Comparison of ENCODE assay signal across 10 cellular contexts in the genomic region with DNA sequence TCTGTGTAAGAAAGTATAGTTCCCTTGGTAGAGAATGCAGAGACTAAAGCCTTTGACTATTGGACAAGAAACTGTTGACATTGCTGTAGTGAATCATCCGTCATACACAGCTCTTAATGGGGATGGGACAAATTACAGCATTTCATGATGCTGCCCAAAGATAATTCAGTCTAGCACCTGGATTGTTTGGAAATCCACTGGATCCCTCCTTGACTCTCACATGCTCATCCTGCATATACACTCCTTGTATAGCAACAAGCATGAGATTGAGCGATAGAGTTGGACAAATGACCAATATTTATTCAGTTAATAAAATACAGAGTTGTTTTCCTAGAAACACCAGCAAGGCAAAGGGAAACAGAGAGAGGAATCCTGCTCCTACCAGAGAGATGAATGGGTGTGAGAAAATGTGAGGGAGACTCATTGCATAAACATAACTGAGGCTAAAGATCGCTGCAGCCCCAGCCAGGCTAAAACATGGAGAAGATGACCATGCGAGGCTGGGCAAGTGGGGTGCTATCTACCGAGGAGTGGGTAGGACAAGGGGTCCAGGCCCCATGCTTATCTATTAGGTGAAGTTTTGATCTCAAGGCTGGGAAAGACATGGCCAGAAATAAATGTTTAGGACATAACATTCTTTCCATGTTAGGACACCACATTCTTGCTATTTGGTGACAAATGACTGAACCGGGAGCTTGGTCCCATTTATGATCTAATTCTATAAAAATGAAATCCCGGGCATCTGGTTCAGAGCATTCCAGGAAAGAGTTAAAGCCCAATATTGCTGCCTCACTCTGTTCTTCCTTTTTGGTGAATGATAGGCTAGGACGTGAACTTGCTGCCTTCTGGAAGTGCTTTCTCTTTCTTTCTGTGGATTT.
DNase-seq lines count a peak whose midpoint lies in the region; ATAC-seq and TF ChIP-seq lines count a peak whose summit lies in the region.
"Had no signal": no experiment of that assay in that cellular context is flagged by ENCODE, and none has a peak within 500 bp of the region (broad histone marks: within the 10 kb centered on the region; RNA-seq: fewer than 3 reads in every experiment).

No MANE protein-coding gene starts in this region.

- H3T11ph ChIP-seq in H9 (ENCODE audit: low read length): no peak overlapping the region

- H3K27me3 Mint-ChIP-seq in H9 (ENCODE audit: low read depth): no peaks in the 10 kb centered on the region; the same call in 1 of the 2 replicates

- H4K20me1 ChIP-seq in SK-N-SH (ENCODE audit: insufficient read depth): no peaks in the 10 kb centered on the region
- no peaks in the 10 kb centered on the region for H4K20me1 ChIP-seq in H9 (ENCODE audit: control insufficient read depth, insufficient read depth, insufficient read length)

- H3K9me3 ChIP-seq in SK-N-SH: no peaks in the 10 kb centered on the region
- no peaks in the 10 kb centered on the region for H3K9me3 ChIP-seq in H9 (ENCODE audit: control insufficient read depth, low read depth, low read length)

- no peak overlapping the region for H3K56ac ChIP-seq in H9 (ENCODE audit: insufficient read length, low read depth, low read length)

- no peak overlapping the region for H4K8ac ChIP-seq in H9 (replicated peaks; ENCODE audit: insufficient read length, low read depth, low read length)

- H3K36me3 Mint-ChIP-seq in H9 (ENCODE audit: insufficient read depth in 1 of 3, low read depth in 3 of 3): peaks cover 0 to 6% (median 0%) of the 10 kb centered on the region in 3 experiments; a peak in 1 of 7 replicates
- H3K36me3 Mint-ChIP-seq: naive B cell had no signal

- H3K4me2 ChIP-seq in SK-N-SH: peak overlapping the region; percentile 61
- no peak overlapping the region for H3K4me2 ChIP-seq in H9 (ENCODE audit: insufficient read depth, insufficient read length, low read length)

- no peak overlapping the region for H4K91ac ChIP-seq in H9 (ENCODE audit: insufficient read length, low read depth, low read length)

- H3K9ac ChIP-seq in SK-N-SH: peak overlapping the region; percentile 77
- H3K9ac ChIP-seq in H9 (ENCODE audit: extremely low read depth, insufficient read length, low read length): no peak overlapping the region

- peaks cover 31% of the 10 kb centered on the region for H3F3A ChIP-seq in SK-N-SH (replicated peaks; ENCODE audit: insufficient read depth)

- no peaks in the 10 kb centered on the region for H3K9me3 Mint-ChIP-seq in H9
- H3K9me3 Mint-ChIP-seq: central memory CD8-positive, alpha-beta T cell had no signal

- H3K79me2 ChIP-seq in SK-N-SH (ENCODE audit: insufficient read depth): no peaks in the 10 kb centered on the region
- no peaks in the 10 kb centered on the region for H3K79me2 ChIP-seq in H9 (ENCODE audit: insufficient read depth, low read length)

- H3K4ac ChIP-seq in H9 (ENCODE audit: low read depth, low read length): no peak overlapping the region

- no peak overlapping the region for H2BK20ac ChIP-seq in H9 (ENCODE audit: low read depth, low read length, poor library complexity, severe bottlenecking)

- no peaks in the 10 kb centered on the region for H3K79me1 ChIP-seq in H9 (ENCODE audit: insufficient read depth, low read depth, low read length, poor library complexity, severe bottlenecking)

- H2AFZ ChIP-seq in SK-N-SH (ENCODE audit: low read depth): peak overlapping the region; percentile 22; the same call in 1 of the 2 replicates
- H2AFZ ChIP-seq in H9 (ENCODE audit: low read length): no peak overlapping the region

- H3K27me3 ChIP-seq in SK-N-SH (ENCODE audit: insufficient read depth) (no peaks in the 10 kb centered on the region), foreskin keratinocyte (no peaks in the 10 kb centered on the region), H9 (ENCODE audit: insufficient read depth, low read length) (no peaks in the 10 kb centered on the region)

- no peak overlapping the region for H2BK5ac ChIP-seq in H9 (ENCODE audit: insufficient read length, low read length)

- POLR2A ChIA-PET in SK-N-SH (lab: Yijun Ruan, JAX): interaction anchor here (0.9 kb wide), 1 partner anchor 10 kb away, joined by 3 read pairs; no protein-coding TSS in a partner anchor

- no peak overlapping the region for H2BK12ac ChIP-seq in H9 (ENCODE audit: insufficient read length, low read depth, low read length)

- peak overlapping the region; percentile 33; a peak in 3 of 4 replicates for H3K4me3 ChIP-seq in SK-N-SH (ENCODE audit: low read depth in 2 of 2, low read length in 1 of 2)

- no peak overlapping the region for H4K5ac ChIP-seq in H9 (ENCODE audit: insufficient read length, low read depth, low read length)

- no peak overlapping the region for H3K14ac ChIP-seq in H9 (ENCODE audit: insufficient read depth, low read length)

- TF ChIP-seq CTCF in SK-N-SH (IDR thresholded peaks at IDR 0.05) (no peak), foreskin keratinocyte (conservative IDR thresholded peaks at IDR 0.05) (no peak), H9 (conservative IDR thresholded peaks at IDR 0.05) (no peak)

- no peaks in the 10 kb centered on the region for H3K9me2 ChIP-seq in SK-N-SH

- H3K18ac ChIP-seq in H9 (ENCODE audit: insufficient read length, low read depth, low read length): no peak overlapping the region

- CTCF ChIA-PET in SK-N-SH (lab: Yijun Ruan, JAX): no interaction called here

- TF ChIP-seq RAD21 in SK-N-SH (IDR thresholded peaks at IDR 0.05; ENCODE audit: low read length): no peak

- no peak overlapping the region for H2BK15ac ChIP-seq in H9 (ENCODE audit: low read depth, low read length)

- whole genome bisulfite sequencing in SK-N-SH (ENCODE audit: low lambda C conversion rate): 45% methylated on average over 8 of the region's 8 CpGs
- no CpG with 5 or more reads among the region's 8 CpGs for WGBS in H9 (ENCODE audit: extremely low coverage, insufficient read length, low lambda C conversion rate)

- no peaks in the 10 kb centered on the region for H3K36me3 ChIP-seq in SK-N-SH (replicated peaks in 1 of 2; ENCODE audit: control insufficient read depth in 1 of 2, insufficient read depth in 2 of 2, low read length in 1 of 2)

- H3K4me1 ChIP-seq in SK-N-SH (ENCODE audit: control insufficient read depth in 1 of 2, insufficient read depth in 2 of 2, low read depth in 1 of 2, low read length in 1 of 2) (peaks cover 10 to 16% of the 10 kb centered on the region in 2 experiments), foreskin keratinocyte (peaks cover 40% of the 10 kb centered on the region), H9 (ENCODE audit: insufficient read depth, low read length) (peaks cover 9% of the 10 kb centered on the region)

- peaks cover 35 to 39% of the 10 kb centered on the region in 2 experiments for H3K4me1 Mint-ChIP-seq in H9
- H3K4me1 Mint-ChIP-seq: central memory CD8-positive, alpha-beta T cell had no signal

- DNase-seq in DMS53 treated with DMSO at 0.1 percent for 48 hours (lab: John Stamatoyannopoulos, UW; ENCODE audit: unreplicated experiment) (peak; percentile 15), SK-N-SH (no peak), foreskin keratinocyte (peak; percentile 67 to 68), sciatic nerve (ENCODE audit: low spot score) (no peak), H9 (no peak)
- no peak for DNase-seq in stimulated activated CD4-positive, alpha-beta T cell treated with anti-CD3 and anti-CD28 coated beads, Interleukin-1b, Interleukin-23, amount 100 ng/mL, for 48 hours
- DNase-seq in activated effector memory CD4-positive, alpha-beta T cell treated with anti-CD3 and anti-CD28 coated beads, Interleukin-2, amount 50 U/mL, for 16 hours: no peak
- DNase-seq in activated naive CD4-positive, alpha-beta T cell treated with anti-CD3 and anti-CD28 coated beads, Interleukin-2, amount 50 U/mL, for 16 hours: no peak
- DNase-seq: naive B cell had no signal

- no peaks in the 10 kb centered on the region for H3K23me2 ChIP-seq in H9 (ENCODE audit: insufficient read length, low read depth, low read length, poor library complexity, severe bottlenecking)

- peak overlapping the region in 1 of 3 experiments; percentile 28; a peak in 1 of 7 replicates for H3K27ac Mint-ChIP-seq in H9

- H3K23ac ChIP-seq in H9 (ENCODE audit: insufficient read length, low read depth, low read length): no peak overlapping the region

- intact Hi-C loops in sciatic nerve (cut with DNase I): no loop called here

- ATAC-seq in foreskin keratinocyte (no peak), sciatic nerve (peak; percentile 66)

- no peak overlapping the region for H3K4me3 Mint-ChIP-seq in H9
- H3K4me3 Mint-ChIP-seq: central memory CD8-positive, alpha-beta T cell had no signal

- H3K27ac ChIP-seq in SK-N-SH (ENCODE audit: low read depth in 2 of 2, low read length in 1 of 2) (peak overlapping the region; percentile 94 to 97), foreskin keratinocyte (peak overlapping the region; percentile 54), H9 (ENCODE audit: insufficient read length, low read depth, low read length) (no peak overlapping the region)

- TF ChIP-seq EP300 in SK-N-SH (IDR thresholded peaks at IDR 0.05; ENCODE audit: borderline replicate concordance in 1 of 2, low read depth in 1 of 2, low read length in 1 of 2): peak in 1 of 2 experiments; percentile 61; a peak in 1 of 4 replicates

- H2AK5ac ChIP-seq in H9 (ENCODE audit: insufficient read length, low read length): no peak overlapping the region

- no peak overlapping the region for H2BK120ac ChIP-seq in H9 (ENCODE audit: low read depth, low read length, poor library complexity, severe bottlenecking)

TF ChIP-seq in SK-N-SH, 30 proteins besides CTCF, POLR2A, EP300 and RAD21 (continues in another document):
- no peak for TF ChIP-seq FOXJ3 (CRISPR knock-in tag; IDR thresholded peaks at IDR 0.05)
- TF ChIP-seq JUND (IDR thresholded peaks at IDR 0.05): peak; percentile 48
- no peak for TF ChIP-seq RXRA (IDR thresholded peaks at IDR 0.05; ENCODE audit: borderline replicate concordance, low read depth)
- TF ChIP-seq, protein P1, sequence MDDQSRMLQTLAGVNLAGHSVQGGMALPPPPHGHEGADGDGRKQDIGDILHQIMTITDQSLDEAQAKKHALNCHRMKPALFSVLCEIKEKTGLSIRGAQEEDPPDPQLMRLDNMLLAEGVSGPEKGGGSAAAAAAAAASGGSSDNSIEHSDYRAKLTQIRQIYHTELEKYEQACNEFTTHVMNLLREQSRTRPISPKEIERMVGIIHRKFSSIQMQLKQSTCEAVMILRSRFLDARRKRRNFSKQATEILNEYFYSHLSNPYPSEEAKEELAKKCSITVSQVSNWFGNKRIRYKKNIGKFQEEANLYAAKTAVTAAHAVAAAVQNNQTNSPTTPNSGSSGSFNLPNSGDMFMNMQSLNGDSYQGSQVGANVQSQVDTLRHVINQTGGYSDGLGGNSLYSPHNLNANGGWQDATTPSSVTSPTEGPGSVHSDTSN (IDR thresholded peaks at IDR 0.05): peak; percentile 48
- TF ChIP-seq TCF12 (IDR thresholded peaks at IDR 0.05): peak; percentile 41
- peak; percentile 25; the same call in 1 of the 2 replicates for TF ChIP-seq TAF1 (IDR thresholded peaks at IDR 0.05; ENCODE audit: borderline replicate concordance, low read depth, low read length)
- peak; percentile 16; the same call in 1 of the 2 replicates for TF ChIP-seq NFIC (IDR thresholded peaks at IDR 0.05; ENCODE audit: borderline replicate concordance)
- TF ChIP-seq CHD2 (IDR thresholded peaks at IDR 0.05; ENCODE audit: low read length, partially characterized antibody): no peak
- TF ChIP-seq GABPA (IDR thresholded peaks at IDR 0.05; ENCODE audit: low read depth): no peak
- TF ChIP-seq NRF1 (IDR thresholded peaks at IDR 0.05; ENCODE audit: low read depth, low read length): no peak
- no peak for TF ChIP-seq SMC3 (IDR thresholded peaks at IDR 0.05; ENCODE audit: low read depth, low read length)

Comparison
In these comparisons a context has a peak if more than half of its experiments do, and no peak if none do; other contexts are left out.
1. DNase-seq: peak in DMS53 treated with DMSO at 0.1 percent for 48 hours (single experiment) and foreskin keratinocyte (2 of 2); none in SK-N-SH (single experiment), sciatic nerve (single experiment), stimulated activated CD4-positive, alpha-beta T cell treated with anti-CD3 and anti-CD28 coated beads, Interleukin-1b, Interleukin-23, amount 100 ng/mL, for 48 hours (single experiment), activated effector memory CD4-positive, alpha-beta T cell treated with anti-CD3 and anti-CD28 coated beads, Interleukin-2, amount 50 U/mL, for 16 hours (single experiment), H9 (single experiment) and activated naive CD4-positive, alpha-beta T cell treated with anti-CD3 and anti-CD28 coated beads, Interleukin-2, amount 50 U/mL, for 16 hours (single experiment).